In the genomic region with DNA sequence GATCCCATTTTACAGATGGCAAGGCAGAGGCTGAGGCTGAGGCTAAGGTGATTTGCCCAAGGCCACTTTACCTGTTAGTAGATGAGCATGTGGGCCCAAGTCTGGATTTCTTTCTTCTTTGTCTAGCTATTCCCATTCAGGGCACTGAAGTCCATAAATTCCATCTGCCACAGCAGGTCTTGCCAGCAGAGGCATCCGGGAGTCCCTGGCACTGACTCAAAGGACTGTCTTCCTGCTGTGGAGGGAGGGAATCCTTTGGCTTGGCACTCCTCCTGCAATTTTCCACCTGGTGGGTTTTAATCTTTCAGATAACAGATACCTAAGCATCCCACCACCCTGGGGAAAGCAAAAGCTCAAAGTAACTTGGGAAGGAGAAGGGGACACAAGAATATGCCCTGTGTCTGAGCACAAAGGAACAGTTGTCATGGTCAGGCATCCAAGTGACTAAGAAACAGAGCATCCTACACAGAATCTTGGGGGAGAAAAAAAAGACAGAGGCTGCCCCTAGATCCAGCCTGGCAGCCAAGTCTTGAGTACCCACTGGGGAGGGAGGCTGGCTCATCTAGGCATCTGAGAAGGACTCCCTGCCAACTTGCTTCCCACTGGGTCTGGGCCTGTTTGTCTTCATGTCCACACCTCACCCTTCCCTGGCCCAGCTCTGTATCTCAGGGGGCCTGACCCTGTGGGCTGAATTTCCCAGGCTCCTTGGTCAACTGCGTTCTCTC, we compare ENCODE assay signal across 17 cellular contexts. TPM values are rescaled to one million over a fixed set of nuclear protein-coding genes. Genes with fewer than 3 reads are reported as not detected.
DNase-seq lines count a peak whose midpoint lies in the region; ATAC-seq lines count a peak whose summit lies in the region.
"Had no signal": no experiment of that assay in that cellular context is flagged by ENCODE, and none has a peak within 500 bp of the region (broad histone marks: within the 10 kb centered on the region; RNA-seq: fewer than 3 reads in every experiment).

No MANE protein-coding gene starts in this region.

- peaks cover 27% of the 10 kb centered on the region for H3K4me1 ChIP-seq in ACC112 (ENCODE audit: control insufficient read depth, insufficient read depth, low read length, unreplicated experiment)

- no peaks in the 10 kb centered on the region for H3K36me3 ChIP-seq in ACC112 (ENCODE audit: insufficient read depth, low read length)

- no peak for ATAC-seq in GM18519 (IDR thresholded peaks at IDR 0.05; ENCODE audit: low FRiP score, unreplicated experiment)
- ATAC-seq in GM18511 (IDR thresholded peaks at IDR 0.05; ENCODE audit: unreplicated experiment): no peak
- ATAC-seq: PC-3 had no signal

- H2AFZ ChIP-seq in ACC112 (ENCODE audit: low read length, unreplicated experiment): no peak overlapping the region

- H3K79me2 ChIP-seq in ACC112 (ENCODE audit: control insufficient read depth, insufficient read depth, low read length, unreplicated experiment): no peaks in the 10 kb centered on the region

- DNase-seq in HT1080 (ENCODE audit: low read depth): peak; percentile 33
- DNase-seq in RPMI7951 (ENCODE audit: low read depth): peak; percentile 70
- peak; percentile 22 for DNase-seq in inferior parietal cortex (ENCODE audit: extremely low spot score)
- no peak for DNase-seq in stimulated activated CD8-positive, alpha-beta memory T cell treated with anti-CD3 and anti-CD28 coated beads, Interleukin-4, amount 100 ng/mL, for 48 hours
- DNase-seq in NCI-H69 (lab: John Stamatoyannopoulos, UW): no peak
- DNase-seq: COR-L47, H7, MV-4-11, NCI-H1417 treated with DMSO at 0.1 percent for 48 hours, NCI-H2081, NCI-H345, NCI-H748 treated with DMSO at 0.1 percent for 48 hours, PC-3 had no signal

- no peaks in the 10 kb centered on the region for H3K27me3 ChIP-seq in ACC112 (ENCODE audit: insufficient read depth, low read length)

- no peak overlapping the region for H3K4me3 ChIP-seq in ACC112 (ENCODE audit: low read depth, low read length)

- H3K27ac ChIP-seq in ACC112 (ENCODE audit: low read depth, low read length): peak overlapping the region; percentile 55
- H3K27ac ChIP-seq: 22Rv1 had no signal

RNA-seq across cellular contexts. Expression of gene CMKLR1, which starts 35.6 kb away (rescaled TPM):
- total RNA-seq in HT1080 (2014; rRNA removed; shearing (Covaris generic)): 0.21 TPM in 1 of 2 replicates, not detected in the other
- not detected in 2 replicates for polyA plus RNA-seq in HT1080 (2015; cell fraction: cytosol; rRNA removed)
- polyA plus RNA-seq in HT1080 (2015; cell fraction: nucleus; rRNA removed): not detected in 2 replicates
- total RNA-seq in RPMI7951 (2014; rRNA removed; shearing (Covaris generic)): 34.5 and 43.6 TPM in 2 replicates
- total RNA-seq: PC-3 had no signal

Comparison
In these comparisons a context has a peak if more than half of its experiments do, and no peak if none do; other contexts are left out.
1. DNase-seq: peak in HT1080 (single experiment), RPMI7951 (single experiment) and inferior parietal cortex (single experiment); none in stimulated activated CD8-positive, alpha-beta memory T cell treated with anti-CD3 and anti-CD28 coated beads, Interleukin-4, amount 100 ng/mL, for 48 hours (single experiment) and NCI-H69 (single experiment).
2. RNA of gene CMKLR1, which starts 35.6 kb away (total RNA-seq): 34.5 to 43.6 TPM in RPMI7951; 0.21 TPM in HT1080; every median in the first group is over 10 times any median in the second.